Comparison of ENCODE assay signal across 15 cellular contexts in the genomic region with DNA sequence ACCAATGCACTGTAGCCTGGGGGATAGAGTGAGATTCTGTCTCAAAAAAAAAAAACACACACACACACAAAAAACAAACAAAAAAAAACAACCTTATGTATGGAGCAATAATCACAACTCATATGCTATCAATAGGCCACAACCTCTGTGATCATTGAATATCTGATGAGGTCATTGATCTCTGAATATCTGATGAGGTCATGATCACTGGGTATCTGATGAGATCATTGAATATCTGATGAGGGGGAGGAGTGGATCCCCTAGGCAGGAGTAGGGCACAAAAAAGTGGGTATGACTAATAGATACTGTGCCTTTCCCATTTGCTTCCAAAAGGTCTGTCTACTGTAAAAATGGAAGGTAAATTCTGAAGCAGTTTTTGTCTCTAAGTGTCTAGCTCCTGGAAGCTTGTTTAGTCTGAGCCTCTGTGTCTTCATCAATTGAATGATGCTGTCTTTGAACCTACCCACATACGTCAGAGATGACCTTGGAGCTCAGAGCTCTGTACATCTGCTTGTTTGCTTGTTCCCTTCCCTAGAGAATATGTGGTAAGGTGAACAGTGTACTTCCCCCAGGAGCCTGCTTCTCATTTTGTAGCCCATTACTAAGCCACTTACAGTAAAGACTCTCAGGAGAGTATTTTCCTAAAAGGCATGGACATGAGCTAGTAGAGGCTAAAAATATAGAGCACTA. TPM values are rescaled to one million over a fixed set of nuclear protein-coding genes. Genes with fewer than 3 reads are reported as not detected.
DNase-seq lines count a peak whose midpoint lies in the region; ATAC-seq, FAIRE-seq and TF ChIP-seq lines count a peak whose summit lies in the region.
"Had no signal": no experiment of that assay in that cellular context is flagged by ENCODE, and none has a peak within 500 bp of the region (broad histone marks: within the 10 kb centered on the region; RNA-seq: fewer than 3 reads in every experiment).

No MANE protein-coding gene starts in this region.

- TF ChIP-seq CTCF in A549 (IDR thresholded peaks at IDR 0.05) (no peak), GM12878 (IDR thresholded peaks at IDR 0.05 in 2 of 3, conservative IDR thresholded peaks at IDR 0.05 in 1 of 3; ENCODE audit: control insufficient read depth in 2 of 3, extremely low read depth in 1 of 3, insufficient read depth in 1 of 3, low read depth in 3 of 3, low read length in 3 of 3) (no peak), WERI-Rb-1 (IDR thresholded peaks at IDR 0.05; ENCODE audit: low read depth, low read length) (no peak)

- DNase-seq in A549 (ENCODE audit: low read depth in 1 of 2, low spot score in 1 of 2): peak in 1 of 2 experiments; percentile 65
- DNase-seq in NCI-H187 (lab: John Stamatoyannopoulos, UW): peak; percentile 24 to 51
- DNase-seq in GM12878 (ENCODE audit: low read depth, low spot score): no peak
- DNase-seq in activated naive CD8-positive, alpha-beta T cell treated with anti-CD3 and anti-CD28 coated beads, Interleukin-2, amount 50 U/mL, for 24 hours: no peak
- DNase-seq in globus pallidus (ENCODE audit: low spot score): no peak
- DNase-seq in WERI-Rb-1: no peak
- DNase-seq: KBM-7, NCI-H524 treated with DMSO at 0.1 percent for 48 hours, T-cell had no signal

- 52% methylated on average over 1 of the region's 1 CpG for WGBS in A549 (ENCODE audit: missing lambda C conversion rate)
- 36% methylated on average over 1 of the region's 1 CpG for WGBS in GM12878 (ENCODE audit: insufficient coverage, insufficient replicate concordance, low lambda C conversion rate, missing lambda C conversion rate)

- no peak overlapping the region for H3K9ac ChIP-seq in GM12878 (ENCODE audit: control insufficient read depth, insufficient read depth, low read length)

- H3K27me3 ChIP-seq in GM12878 (replicated peaks in 1 of 2; ENCODE audit: control insufficient read depth in 2 of 2, insufficient read depth in 2 of 2, low read length in 1 of 2) (no peaks in the 10 kb centered on the region), WERI-Rb-1 (ENCODE audit: insufficient read depth, low read depth, severe bottlenecking) (no peaks in the 10 kb centered on the region)

- TF ChIP-seq RAD21 in A549 (conservative IDR thresholded peaks at IDR 0.05 in 1 of 2, IDR thresholded peaks at IDR 0.05 in 1 of 2) (no peak), GM12878 (IDR thresholded peaks at IDR 0.05; ENCODE audit: insufficient read depth, low read depth, low read length) (no peak)

- no peak overlapping the region for H3K4me3 ChIP-seq in A549
- H3K4me3 ChIP-seq in GM12878: no peak overlapping the region
- H3K4me3 ChIP-seq in WERI-Rb-1 (ENCODE audit: low read depth, low read length): no peak overlapping the region

- no peak for TF ChIP-seq POLR2A in A549 (IDR thresholded peaks at IDR 0.05; ENCODE audit: low read length)
- TF ChIP-seq POLR2A in GM12878 (IDR thresholded peaks at IDR 0.05; ENCODE audit: low read depth, low read length): no peak

- no peaks in the 10 kb centered on the region for H3K36me3 ChIP-seq in GM12878 (ENCODE audit: control insufficient read depth in 2 of 2, insufficient read depth in 2 of 2, low read length in 1 of 2)
- H3K36me3 ChIP-seq in WERI-Rb-1: no peaks in the 10 kb centered on the region

- SMC1A ChIA-PET in GM12878 (lab: Charles Lee; ENCODE audit: uncharacterized antibody, unreplicated experiment): interaction anchor here (0.5 to 4.9 kb wide), 13 partner anchors 8 to 628 kb away, joined by 3 to 39 read pairs (median 3); no protein-coding TSS in a partner anchor

- H3K9me3 ChIP-seq in A549 (no peaks in the 10 kb centered on the region), GM12878 (replicated peaks; ENCODE audit: control insufficient read depth, insufficient read depth, low read length) (no peaks in the 10 kb centered on the region), WERI-Rb-1 (ENCODE audit: severe bottlenecking) (no peaks in the 10 kb centered on the region)

- RAD21 ChIA-PET in GM12878 (lab: Charles Lee; ENCODE audit: unreplicated experiment): interaction anchor here (0.8 to 2.4 kb wide), 7 partner anchors 12 to 645 kb away, joined by 3 to 12 read pairs (median 4); partner anchors contain the start of gene PAH

- TF ChIP-seq EP300 in A549 (IDR thresholded peaks at IDR 0.05): no peak
- no peak for TF ChIP-seq EP300 in GM12878 (IDR thresholded peaks at IDR 0.05; ENCODE audit: borderline replicate concordance in 1 of 2, control insufficient read depth in 1 of 2, low read depth in 2 of 2, low read length in 2 of 2)

- no peak overlapping the region for H3K4me3 Mint-ChIP-seq in activated naive CD8-positive, alpha-beta T cell treated with anti-CD3 and anti-CD28 coated beads, Interleukin-2, amount 50 U/mL, for 24 hours
- H3K4me3 Mint-ChIP-seq: T-cell had no signal

- H3K4me1 ChIP-seq in A549 (peaks cover 9% of the 10 kb centered on the region; the same call in 2 of the 3 replicates), GM12878 (ENCODE audit: control insufficient read depth, insufficient read depth, low read length) (no peaks in the 10 kb centered on the region)

- CTCF ChIA-PET in A549 (lab: Yijun Ruan, JAX) (interaction anchor here (1.4 to 3.4 kb wide), 3 partner anchors 13 to 45 kb away, joined by 3 to 14 read pairs (median 8); no protein-coding TSS in a partner anchor), GM12878 (lab: Yijun Ruan, JAX) (interaction anchor here (0.6 to 4.2 kb wide), 9 partner anchors 9 to 645 kb away, joined by 3 to 19 read pairs (median 4); no protein-coding TSS in a partner anchor)

- H3K79me2 ChIP-seq in GM12878 (ENCODE audit: control insufficient read depth, insufficient read depth, low read length): no peaks in the 10 kb centered on the region

- no peaks in the 10 kb centered on the region for H4K20me1 ChIP-seq in GM12878 (ENCODE audit: control insufficient read depth, insufficient read depth)

- POLR2A ChIA-PET in A549 (lab: Yijun Ruan, JAX): no interaction called here
- POLR2A ChIA-PET in GM12878 (lab: Charles Lee): interaction anchor here (0.7 to 1.6 kb wide), 3 partner anchors 13 to 595 kb away, joined by 3 read pairs; partner anchors contain the start of gene PAH

- no peak overlapping the region for H2AFZ ChIP-seq in GM12878 (ENCODE audit: control insufficient read depth, low read depth, low read length)

- no peaks in the 10 kb centered on the region for H3K36me3 Mint-ChIP-seq in activated naive CD8-positive, alpha-beta T cell treated with anti-CD3 and anti-CD28 coated beads, Interleukin-2, amount 50 U/mL, for 24 hours (ENCODE audit: low read depth)
- H3K36me3 Mint-ChIP-seq: T-cell had no signal

- no peaks in the 10 kb centered on the region for H3K9me3 Mint-ChIP-seq in activated naive CD8-positive, alpha-beta T cell treated with anti-CD3 and anti-CD28 coated beads, Interleukin-2, amount 50 U/mL, for 24 hours
- H3K9me3 Mint-ChIP-seq: T-cell had no signal

- in situ Hi-C loops in GM12878 (cut with MboI): no loop called here

- H3K4me2 ChIP-seq in A549 (no peak overlapping the region), GM12878 (ENCODE audit: control insufficient read depth, insufficient read depth) (no peak overlapping the region)

- intact Hi-C loops in GM12878 (cut with micrococcal nuclease; ENCODE audit: unreplicated experiment): no loop called here

- ATAC-seq in A549 (peak; percentile 52 to 56; a peak in 4 of 6 replicates), GM18907 (IDR thresholded peaks at IDR 0.05; ENCODE audit: unreplicated experiment) (peak; percentile 64), GM12878 (peak; percentile 53), HG03521 (IDR thresholded peaks at IDR 0.05; ENCODE audit: unreplicated experiment) (no peak)
- no peak for ATAC-seq in activated naive CD8-positive, alpha-beta T cell treated with anti-CD3 and anti-CD28 coated beads, Interleukin-2, amount 50 U/mL, for 24 hours
- ATAC-seq: HCT116, T-cell had no signal

- peaks cover 5% of the 10 kb centered on the region for H3K27me3 Mint-ChIP-seq in activated naive CD8-positive, alpha-beta T cell treated with anti-CD3 and anti-CD28 coated beads, Interleukin-2, amount 50 U/mL, for 24 hours

- no peak overlapping the region for H3K27ac ChIP-seq in A549
- no peak overlapping the region for H3K27ac ChIP-seq in GM12878 (ENCODE audit: control insufficient read depth, insufficient read depth)
- no peak overlapping the region for H3K27ac ChIP-seq in WERI-Rb-1
- H3K27ac ChIP-seq: HL-60 had no signal

- no peak for FAIRE-seq in A549 (lab: Jason Lieb, UNC)
- FAIRE-seq in GM12878 (lab: Jason Lieb, UNC): no peak

- no peak overlapping the region for H3K27ac Mint-ChIP-seq in activated naive CD8-positive, alpha-beta T cell treated with anti-CD3 and anti-CD28 coated beads, Interleukin-2, amount 50 U/mL, for 24 hours
- H3K27ac Mint-ChIP-seq: T-cell had no signal

- no peaks in the 10 kb centered on the region for H3K4me1 Mint-ChIP-seq in activated naive CD8-positive, alpha-beta T cell treated with anti-CD3 and anti-CD28 coated beads, Interleukin-2, amount 50 U/mL, for 24 hours
- H3K4me1 Mint-ChIP-seq: T-cell had no signal

- BruUV-seq in GM12878 (replicated peaks; lab: Mats Ljungman, UMichigan): no TSS peak

RNA-seq across cellular contexts. Expression of gene PAH, which starts 13.6 kb away (rescaled TPM):
- polyA plus RNA-seq in A549 (2011; rRNA removed) (not detected in 2 replicates), A549 (2017; fragmentation: RNase III; extraction: RNeasy Plus Mini Kit Qiagen cat#74134 plus additional on column Dnase treatment) (not detected in 3 replicates), GM12878 (2011; rRNA removed) (1.5 and 2.9 TPM in 2 replicates), GM12878 (2014; fragmentation: Illumina TruSeq; extraction: Trizol) (0.24 and 4.8 TPM in 2 replicates), GM12878 (2014; fragmentation: Nextera tagmentation; extraction: Ambion mirVana) (under 1 TPM; 0.20 to 0.31 TPM), GM12878 (2014; rRNA removed) (0.34 and 0.55 TPM in 2 replicates), GM12878 (2016; fragmentation: Nextera tagmentation; extraction: Ambion mirVana) (under 1 TPM in 1 of 2 experiments, not detected in 1; 0.60 TPM)
- polyA plus RNA-seq in A549 (2012; cell fraction: cytosol; rRNA removed): not detected in 2 replicates
- not detected in 2 replicates for polyA plus RNA-seq in A549 (2012; cell fraction: nucleus; rRNA removed)
- not detected in 2 replicates for polyA minus RNA-seq in A549 (2011; rRNA and poly(A)+ RNA removed)
- total RNA-seq in GM12878 (2013; cell fraction: nucleolus; rRNA removed): 2.7 and 3.0 TPM in 2 replicates
- total RNA-seq in GM12878 (2014; rRNA removed) (0.28 and 0.38 TPM in 2 replicates), GM12878 (2014; rRNA removed; fragmentation: Illumina TruSeq; extraction: Trizol) (0.27 and 0.37 TPM in 2 replicates), GM12878 (2021) (1.0 and 1.9 TPM in 2 replicates)
- not detected for polyA plus RNA-seq in GM12878 (2011; ENCODE audit: low read depth)
- 0.99 and 1.0 TPM in 2 replicates for polyA plus RNA-seq in GM12878 (2011; cell fraction: cytosol; rRNA removed)
- polyA plus RNA-seq in GM12878 (2011; cell fraction: nucleus; rRNA removed): 5.1 and 6.1 TPM in 2 replicates
- polyA plus RNA-seq in GM12878 (2012): 0.15 TPM in 1 of 2 replicates, not detected in the other
- 0.82 and 1.3 TPM in 2 replicates for polyA minus RNA-seq in GM12878 (2011; rRNA and poly(A)+ RNA removed)
- polyA minus RNA-seq in GM12878 (2011; cell fraction: cytosol; rRNA and poly(A)+ RNA removed): not detected in 2 replicates
- 2.2 and 2.3 TPM in 2 replicates for polyA minus RNA-seq in GM12878 (2011; cell fraction: nucleus; rRNA and poly(A)+ RNA removed)
- total RNA-seq: A673, Daoy had no signal

RNA-seq across cellular contexts. Expression of gene ASCL1, which starts 54.0 kb away (rescaled TPM):
- polyA plus RNA-seq in A549 (2011; rRNA removed): 0.05 TPM in 1 of 2 replicates, not detected in the other
- 0.09 and 0.13 TPM in 2 replicates for polyA plus RNA-seq in A549 (2012; cell fraction: cytosol; rRNA removed)
- polyA plus RNA-seq in A549 (2012; cell fraction: nucleus; rRNA removed): 0.17 and 0.18 TPM in 2 replicates
- not detected in 3 replicates for polyA plus RNA-seq in A549 (2017; fragmentation: RNase III; extraction: RNeasy Plus Mini Kit Qiagen cat#74134 plus additional on column Dnase treatment)
- not detected in 2 replicates for polyA minus RNA-seq in A549 (2011; rRNA and poly(A)+ RNA removed)
- total RNA-seq in GM12878 (2013; cell fraction: nucleolus; rRNA removed): 25.2 and 26.4 TPM in 2 replicates
- 18.2 and 18.4 TPM in 2 replicates for total RNA-seq in GM12878 (2014; rRNA removed)
- 11.2 and 12.6 TPM in 2 replicates for total RNA-seq in GM12878 (2014; rRNA removed; fragmentation: Illumina TruSeq; extraction: Trizol)
- 20.2 and 21.4 TPM in 2 replicates for total RNA-seq in GM12878 (2021)
- 0.72 TPM for polyA plus RNA-seq in GM12878 (2011; ENCODE audit: low read depth)
- 56.2 and 61.1 TPM in 2 replicates for polyA plus RNA-seq in GM12878 (2011; rRNA removed)
- 68.1 and 75.3 TPM in 2 replicates for polyA plus RNA-seq in GM12878 (2011; cell fraction: cytosol; rRNA removed)
- 32.5 and 37.1 TPM in 2 replicates for polyA plus RNA-seq in GM12878 (2011; cell fraction: nucleus; rRNA removed)
- polyA plus RNA-seq in GM12878 (2012): 0.96 and 1.8 TPM in 2 replicates
- 19.3 and 19.6 TPM in 2 replicates for polyA plus RNA-seq in GM12878 (2014; fragmentation: Illumina TruSeq; extraction: Trizol)
- polyA plus RNA-seq in GM12878 (2014; fragmentation: Nextera tagmentation; extraction: Ambion mirVana): 10 to 100 TPM; 10.6 to 11.3 TPM
- 21.8 and 26.8 TPM in 2 replicates for polyA plus RNA-seq in GM12878 (2014; rRNA removed)
- polyA plus RNA-seq in GM12878 (2016; fragmentation: Nextera tagmentation; extraction: Ambion mirVana): 10 to 100 TPM; 31.1 to 34.1 TPM
- polyA minus RNA-seq in GM12878 (2011; rRNA and poly(A)+ RNA removed): 24.4 and 31.1 TPM in 2 replicates
- polyA minus RNA-seq in GM12878 (2011; cell fraction: cytosol; rRNA and poly(A)+ RNA removed): 16.3 and 19.0 TPM in 2 replicates
- 16.0 and 22.7 TPM in 2 replicates for polyA minus RNA-seq in GM12878 (2011; cell fraction: nucleus; rRNA and poly(A)+ RNA removed)
- total RNA-seq: A673, T-cell had no signal

Comparison
In these comparisons a context has a peak if more than half of its experiments do, and no peak if none do; other contexts are left out.
1. ATAC-seq: peak in A549 (2 of 2), GM18907 (single experiment) and GM12878 (single experiment); none in activated naive CD8-positive, alpha-beta T cell treated with anti-CD3 and anti-CD28 coated beads, Interleukin-2, amount 50 U/mL, for 24 hours (single experiment) and HG03521 (single experiment).
2. DNase-seq: peak in NCI-H187 (2 of 2); none in GM12878 (single experiment), activated naive CD8-positive, alpha-beta T cell treated with anti-CD3 and anti-CD28 coated beads, Interleukin-2, amount 50 U/mL, for 24 hours (single experiment), globus pallidus (single experiment) and WERI-Rb-1 (single experiment).